Comparison of ENCODE assay signal across 9 cellular contexts in the genomic region with DNA sequence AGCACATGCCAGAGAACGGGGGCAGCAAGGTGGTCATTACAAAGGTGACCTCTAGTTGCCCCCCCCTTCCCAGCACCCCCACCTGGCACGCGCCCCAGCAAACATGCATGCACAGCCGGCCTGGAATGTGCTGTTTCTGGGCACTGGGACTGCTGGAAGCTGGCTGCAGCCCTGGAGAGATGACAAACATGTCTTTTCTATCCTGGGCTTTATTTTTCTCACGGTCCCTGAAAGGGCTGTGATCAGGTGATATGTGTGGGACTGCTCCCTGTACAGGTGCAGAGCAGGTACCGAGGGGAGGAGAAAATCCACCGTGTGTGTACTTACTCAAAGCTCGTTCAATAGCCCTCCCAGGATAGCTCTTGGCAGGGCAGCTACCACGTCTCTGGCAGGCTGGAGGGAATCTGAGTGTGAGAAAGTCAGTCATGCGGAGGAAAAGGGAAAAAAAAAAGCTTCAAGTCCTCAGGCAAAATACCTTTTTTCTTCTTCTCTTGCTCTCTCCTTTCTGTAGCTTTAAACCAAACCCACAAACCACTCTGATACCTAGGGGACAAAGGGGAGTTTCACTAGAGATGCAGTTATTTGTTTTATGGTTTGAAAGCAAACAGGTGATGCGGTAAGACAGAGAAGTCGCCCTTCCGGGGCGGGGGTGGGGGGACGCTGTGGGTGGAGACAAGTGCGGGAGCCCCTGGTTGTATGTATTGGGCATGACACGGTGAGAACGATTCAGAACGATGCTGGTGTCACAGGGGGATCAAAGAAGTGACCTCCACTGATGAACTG. TPM values are rescaled to one million over a fixed set of nuclear protein-coding genes. Genes with fewer than 3 reads are reported as not detected.
DNase-seq lines count a peak whose midpoint lies in the region; ATAC-seq and TF ChIP-seq lines count a peak whose summit lies in the region.
"Had no signal": no experiment of that assay in that cellular context is flagged by ENCODE, and none has a peak within 500 bp of the region (broad histone marks: within the 10 kb centered on the region; RNA-seq: fewer than 3 reads in every experiment).

No MANE protein-coding gene starts in this region.

- no peak overlapping the region for H3K27ac ChIP-seq in left lung
- H3K27ac ChIP-seq in A673 (ENCODE audit: low read depth, low read length, poor library complexity, severe bottlenecking): no peak overlapping the region

- CTCF ChIA-PET in A673 (lab: Charles Lee): interaction anchor here (0.7 kb wide), 1 partner anchor 185 kb away, joined by 4 read pairs; no protein-coding TSS in a partner anchor

- H3K9me3 ChIP-seq in NT2/D1 (ENCODE audit: insufficient read depth, low read length) (no peaks in the 10 kb centered on the region), left lung (no peaks in the 10 kb centered on the region), A673 (ENCODE audit: low read depth, low read length, poor library complexity, severe bottlenecking) (no peaks in the 10 kb centered on the region)

- POLR2A ChIA-PET in A673 (lab: Charles Lee; ENCODE audit: low non-redundant PET): interaction anchor here (0.6 to 0.7 kb wide), 2 partner anchors 119 to 287 kb away, joined by 3 read pairs; no protein-coding TSS in a partner anchor

- peak overlapping the region; percentile 46 for H3K9ac ChIP-seq in NT2/D1 (ENCODE audit: insufficient read length, low read depth)

- no peak for TF ChIP-seq CTCF in left lung (IDR thresholded peaks at IDR 0.05)
- TF ChIP-seq CTCF in A673 (conservative IDR thresholded peaks at IDR 0.05; ENCODE audit: low read depth, low read length): no peak

- no TSS peak for BruUV-seq in A673 (replicated peaks; lab: Mats Ljungman, UMichigan)

- peaks cover 25% of the 10 kb centered on the region for H3K27me3 ChIP-seq in NT2/D1 (ENCODE audit: insufficient read depth, insufficient read length)
- H3K27me3 ChIP-seq in left lung: peaks cover 0 to 65% of the 10 kb centered on the region in 2 donors
- H3K27me3 ChIP-seq in A673 (replicated peaks; ENCODE audit: insufficient read depth, low read depth, low read length, poor library complexity): no peaks in the 10 kb centered on the region
- H3K27me3 ChIP-seq: foreskin keratinocyte had no signal

- intact Hi-C loops in left lung (cut with DNase I) (loop anchor here in 1 of 2 donors (5.0 to 10.0 kb wide), 3 partner anchors 46 to 339 kb away; no protein-coding TSS in a partner anchor), A673 (cut with micrococcal nuclease; ENCODE audit: unreplicated experiment) (loop anchor here (10.0 kb wide), 2 partner anchors 156 to 1314 kb away; partner anchors contain the start of gene ACAP2)

- ATAC-seq in GM19395 (IDR thresholded peaks at IDR 0.05; ENCODE audit: unreplicated experiment) (peak; percentile 62), HG03439 (IDR thresholded peaks at IDR 0.05; ENCODE audit: unreplicated experiment) (peak; percentile 37), left lung (peak; percentile 3)
- ATAC-seq: foreskin keratinocyte had no signal

- H3K4me3 ChIP-seq in NT2/D1 (ENCODE audit: insufficient read length, low read depth) (no peak overlapping the region), left lung (no peak overlapping the region), A673 (ENCODE audit: low read depth, low read length, poor library complexity, severe bottlenecking) (no peak overlapping the region)

- H3K4me1 ChIP-seq in NT2/D1 (ENCODE audit: insufficient read depth, insufficient read length): peaks cover 31% of the 10 kb centered on the region
- peaks cover 17 to 33% of the 10 kb centered on the region in 2 donors for H3K4me1 ChIP-seq in left lung
- peaks cover 30% of the 10 kb centered on the region for H3K4me1 ChIP-seq in A673 (ENCODE audit: insufficient read depth, low read length, poor library complexity, severe bottlenecking)

- DNase-seq in DMS79 treated with DMSO at 0.1 percent for 48 hours (lab: John Stamatoyannopoulos, UW) (peak; percentile 98), NT2/D1 (ENCODE audit: low read depth, low spot score) (peak; percentile 39), left lung (peak in 1 of 2 donors; percentile 49), A673 (ENCODE audit: low spot score) (no peak), SHP77 (lab: John Stamatoyannopoulos, UW) (no peak), mesenteric fat pad (ENCODE audit: low spot score) (no peak)

- H3K36me3 ChIP-seq in NT2/D1 (ENCODE audit: insufficient read depth, insufficient read length, low read length): no peaks in the 10 kb centered on the region
- no peaks in the 10 kb centered on the region for H3K36me3 ChIP-seq in left lung
- H3K36me3 ChIP-seq in A673 (ENCODE audit: insufficient read depth, low read length, poor library complexity, severe bottlenecking): no peaks in the 10 kb centered on the region

RNA-seq across cellular contexts. Expression of gene HES1, which starts 5.0 kb away (rescaled TPM):
- 10 to 100 TPM; 18.1 to 21.8 TPM for total RNA-seq in left lung
- total RNA-seq in A673 (2021): 136 and 139 TPM in 2 replicates
- total RNA-seq in mesenteric fat pad: 38.9 TPM

Comparison
In these comparisons a context has a peak if more than half of its experiments do, and no peak if none do; other contexts are left out.
1. DNase-seq: peak in DMS79 treated with DMSO at 0.1 percent for 48 hours (single experiment) and NT2/D1 (single experiment); none in A673 (single experiment), SHP77 (0 of 2) and mesenteric fat pad (single experiment).
2. ATAC-seq: peak in every context shown above with its lines; median percentile 62 in GM19395; 37 in HG03439; 3 in left lung.